39 cellular contexts compared by ENCODE assay signal in the genomic region with DNA sequence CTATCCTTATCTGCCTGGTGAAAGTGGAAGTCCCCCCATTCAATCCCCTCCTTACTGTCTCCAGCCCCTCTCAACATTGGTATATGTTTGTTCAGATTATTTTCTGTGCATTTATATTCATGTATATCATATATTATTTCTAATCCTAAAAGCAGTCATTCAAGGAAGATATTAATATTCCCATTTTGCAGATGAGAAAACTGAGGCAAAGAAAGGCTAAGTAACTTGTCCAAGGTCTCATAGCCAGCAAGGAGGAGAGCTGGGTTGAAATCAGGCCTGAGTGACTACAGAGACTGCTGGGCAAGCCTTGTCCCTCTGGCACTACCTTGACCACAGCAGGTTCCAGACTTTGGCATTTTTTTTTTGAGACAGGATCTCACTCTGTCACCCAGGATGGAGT. TPM values are rescaled to one million over a fixed set of nuclear protein-coding genes. Genes with fewer than 3 reads are reported as not detected.
"Had no signal": no experiment of that assay in that cellular context is flagged by ENCODE, and none has a peak within 500 bp of the region (broad histone marks: within the 10 kb centered on the region; RNA-seq: fewer than 3 reads in every experiment).

No MANE protein-coding gene starts in this region.

- H3K27me3 ChIP-seq: MG63 had no signal

- H3K36me3 ChIP-seq: MG63 had no signal

- DNase-seq: Karpas-422, Kasumi-1, MG63, MM.1S, MV-4-11, NCI-H1048, NCI-H1092, NCI-H1092 treated with DMSO at 0.1 percent for 48 hours, NCI-H1105, NCI-H1105 treated with DMSO at 0.1 percent for 48 hours, NCI-H1417, NCI-H1417 treated with DMSO at 0.1 percent for 48 hours, NCI-H1436, NCI-H1436 treated with DMSO at 0.1 percent for 48 hours, NCI-H146, NCI-H1694, NCI-H1694 treated with DMSO at 0.1 percent for 48 hours, NCI-H187, NCI-H187 treated with DMSO at 0.1 percent for 48 hours, NCI-H1930, NCI-H2029, NCI-H2029 treated with DMSO at 0.1 percent for 48 hours, NCI-H2081, NCI-H2081 treated with DMSO at 0.1 percent for 48 hours, NCI-H2107, NCI-H2171, NCI-H2171 treated with DMSO at 0.1 percent for 48 hours, NCI-H2227 treated with DMSO at 0.1 percent for 48 hours, NCI-H226, NCI-H345, NCI-H446, NCI-H446 treated with DMSO at 0.1 percent for 48 hours, NCI-H510A, NCI-H510A treated with DMSO at 0.1 percent for 48 hours, NCI-H524 had no signal

- H3K9me3 ChIP-seq: MG63 had no signal

- H3K4me3 ChIP-seq: MG63 had no signal

RNA-seq across cellular contexts. Expression of a gene that starts 30.0 kb away (rescaled TPM):
- total RNA-seq: LHCN-M2, M059J, MCF 10A, NCI-H460 had no signal

RNA-seq across cellular contexts. Expression of a gene that starts 44.7 kb away (rescaled TPM):
- total RNA-seq: LHCN-M2, M059J, MCF 10A, NCI-H460 had no signal
